8 cellular contexts compared by ENCODE assay signal in genomic region chr11:12086271-12087074, GRCh38. TPM values are rescaled to one million over a fixed set of nuclear protein-coding genes. Genes with fewer than 3 reads are reported as not detected.
DNase-seq lines count a peak whose midpoint lies in the region; ATAC-seq, FAIRE-seq and TF ChIP-seq lines count a peak whose summit lies in the region.

No MANE protein-coding gene starts in this region.

- POLR2A ChIA-PET in H1 (lab: Charles Lee; ENCODE audit: partially characterized antibody): no interaction called here

- H3K27ac ChIP-seq in Peyer's patch: peak overlapping the region; percentile 57 to 88 (median 84)
- no peak overlapping the region for H3K27ac ChIP-seq in H1 (ENCODE audit: low read depth, low read length)

- H2BK15ac ChIP-seq in H1 (ENCODE audit: low read length): no peak overlapping the region

- ATAC-seq in natural killer cell (no peak), GM18519 (IDR thresholded peaks at IDR 0.05; ENCODE audit: low FRiP score, unreplicated experiment) (no peak), GM19023 (IDR thresholded peaks at IDR 0.05; ENCODE audit: unreplicated experiment) (no peak), HG03039 (IDR thresholded peaks at IDR 0.05; ENCODE audit: unreplicated experiment) (no peak)

- no peak for FAIRE-seq in H1 (lab: Jason Lieb, UNC)

- H3K27me3 ChIP-seq in Peyer's patch (no peaks in the 10 kb centered on the region), H1 (replicated peaks in 1 of 4; ENCODE audit: control insufficient read depth in 3 of 4, extremely low read depth in 1 of 4, insufficient read depth in 3 of 4, low read length in 3 of 4) (no peaks in the 10 kb centered on the region)

- H3K4ac ChIP-seq in H1 (replicated peaks; ENCODE audit: insufficient read length, low read depth, low read length): no peak overlapping the region

- H3K14ac ChIP-seq in H1 (ENCODE audit: insufficient read length): no peak overlapping the region

- no peaks in the 10 kb centered on the region for H3K9me3 ChIP-seq in Peyer's patch
- H3K9me3 ChIP-seq in H1 (ENCODE audit: insufficient read depth in 2 of 2, low read depth in 1 of 2, low read length in 1 of 2): no peaks in the 10 kb centered on the region

- TF ChIP-seq EP300 in H1 (IDR thresholded peaks at IDR 0.05; ENCODE audit: borderline replicate concordance in 1 of 2, low read depth in 2 of 2, low read length in 2 of 2): no peak

- no peak overlapping the region for H2AK5ac ChIP-seq in H1 (ENCODE audit: low read depth, low read length)

- H3K27ac Mint-ChIP-seq in natural killer cell: peak overlapping the region; percentile 39 to 58

- TF ChIP-seq RAD21 in H1 (IDR thresholded peaks at IDR 0.05 in 1 of 2, conservative IDR thresholded peaks at IDR 0.05 in 1 of 2; ENCODE audit: low read depth in 2 of 2, low read length in 2 of 2): no peak

- H4K91ac ChIP-seq in H1 (replicated peaks; ENCODE audit: insufficient read length, low read length): no peak overlapping the region

- no peak overlapping the region for H3K4me2 ChIP-seq in H1 (ENCODE audit: insufficient read depth in 1 of 2, low read depth in 2 of 2, low read length in 2 of 2)

- H3K23me2 ChIP-seq in H1 (ENCODE audit: low read depth, low read length): no peaks in the 10 kb centered on the region

- no peak overlapping the region for H4K5ac ChIP-seq in H1 (ENCODE audit: insufficient read length, low read depth, low read length)

- H2BK20ac ChIP-seq in H1 (ENCODE audit: low read length): peak overlapping the region; percentile 64; the same call in 1 of the 2 replicates

- H3K36me3 ChIP-seq in Peyer's patch: no peaks in the 10 kb centered on the region
- H3K36me3 ChIP-seq in H1 (ENCODE audit: control insufficient read depth in 2 of 4, insufficient read depth in 4 of 4, low read length in 3 of 4): no peaks in the 10 kb centered on the region

- H3K4me1 Mint-ChIP-seq in natural killer cell: peaks cover 70 to 74% of the 10 kb centered on the region in 2 donors

- H4K8ac ChIP-seq in H1 (ENCODE audit: extremely low read depth, insufficient read depth, low read length): peak overlapping the region; percentile 35; the same call in 1 of the 2 replicates

- TF ChIP-seq POLR2A in Peyer's patch (IDR thresholded peaks at IDR 0.05) (peak in 1 of 2 donors; percentile 9), H1 (IDR thresholded peaks at IDR 0.05; ENCODE audit: control extremely low read depth in 1 of 2, low read depth in 2 of 2, low read length in 2 of 2) (no peak)

- H3K4me3 Mint-ChIP-seq in natural killer cell: peak overlapping the region; percentile 74

- no peak overlapping the region for H2BK5ac ChIP-seq in H1 (ENCODE audit: low read depth, low read length)

- TF ChIP-seq CTCF in Peyer's patch (IDR thresholded peaks at IDR 0.05) (no peak), H1 (IDR thresholded peaks at IDR 0.05; ENCODE audit: control extremely low read depth in 1 of 3, insufficient read depth in 1 of 3, low read depth in 1 of 3, low read length in 3 of 3) (no peak), natural killer cell (IDR thresholded peaks at IDR 0.05) (no peak)

- H3K36me3 Mint-ChIP-seq in natural killer cell: no peaks in the 10 kb centered on the region

- H3K18ac ChIP-seq in H1 (ENCODE audit: extremely low read depth, low read length): no peak overlapping the region

- no peak overlapping the region for H2BK12ac ChIP-seq in H1 (ENCODE audit: low read depth, low read length)

- H3K23ac ChIP-seq in H1 (ENCODE audit: insufficient read length): no peak overlapping the region

- no peak overlapping the region for H3K56ac ChIP-seq in H1 (replicated peaks; ENCODE audit: insufficient read length, low read depth, low read length)

- intact Hi-C loops in natural killer cell (cut with micrococcal nuclease): loop anchor here (5.0 kb wide), 2 partner anchors 39 to 131 kb away; no protein-coding TSS in a partner anchor

- CTCF ChIA-PET in H1 (lab: Charles Lee; ENCODE audit: partially characterized antibody): interaction anchor here (0.6 to 7.0 kb wide), 27 partner anchors 10 to 285 kb away, joined by 3 to 37 read pairs (median 5); no protein-coding TSS in a partner anchor

- no peaks in the 10 kb centered on the region for H3K79me1 ChIP-seq in H1 (ENCODE audit: low read depth, low read length)

- no peaks in the 10 kb centered on the region for H3K79me2 ChIP-seq in H1 (ENCODE audit: control insufficient read depth in 1 of 2, insufficient read depth in 2 of 2, low read length in 2 of 2)

- H3K27me3 Mint-ChIP-seq in natural killer cell (ENCODE audit: low read depth in 2 of 2): peaks cover 11 to 14% of the 10 kb centered on the region in 2 donors

- no peaks in the 10 kb centered on the region for H4K20me1 ChIP-seq in H1 (replicated peaks in 1 of 2; ENCODE audit: control insufficient read depth in 1 of 2, insufficient read depth in 2 of 2, low read length in 2 of 2)

- H3K4me1 ChIP-seq in Peyer's patch (peaks cover 0 to 51% (median 14%) of the 10 kb centered on the region in 4 donors), H1 (replicated peaks in 1 of 4; ENCODE audit: control insufficient read depth in 3 of 4, insufficient read depth in 4 of 4, low read length in 3 of 4) (no peaks in the 10 kb centered on the region; a peak in 2 of 7 replicates)

- no peak overlapping the region for H3K9ac ChIP-seq in H1 (replicated peaks in 1 of 4; ENCODE audit: extremely low read depth in 1 of 4, low read depth in 3 of 4, low read length in 3 of 4)

- DNase-seq in GDM1 (lab: John Stamatoyannopoulos, UW) (peak; percentile 81), Peyer's patch (peak in 1 of 3 donors; percentile 76), H1 (ENCODE audit: low read depth in 1 of 2, low spot score in 2 of 2) (no peak), natural killer cell (no peak), retina (no peak)

- H2AFZ ChIP-seq in H1 (ENCODE audit: low read length): 0 out of 2 replicates have a peak overlapping the region, but pooled peaks have one; percentile 6

- WGBS in H1 (ENCODE audit: extremely low coverage in 1 of 2, insufficient coverage in 1 of 2, insufficient read length in 1 of 2, insufficient replicate concordance in 2 of 2, low coverage in 1 of 2, low lambda C conversion rate in 2 of 2, missing lambda C conversion rate in 1 of 2), 2 experiments: 74% methylated on average over 3 of the region's 3 CpGs; no CpG with 5 or more reads in 1 of the 2 experiments

- H2BK120ac ChIP-seq in H1 (replicated peaks; ENCODE audit: low read depth, low read length): no peak overlapping the region

- H3K4me3 ChIP-seq in Peyer's patch (peak overlapping the region in 1 of 4 donors; percentile 17), H1 (ENCODE audit: extremely low read depth in 1 of 4, insufficient read depth in 2 of 4, low read depth in 3 of 4, low read length in 4 of 4) (no peak overlapping the region)

- H3K9me3 Mint-ChIP-seq in natural killer cell: no peaks in the 10 kb centered on the region

TF ChIP-seq in H1, 55 proteins besides CTCF, POLR2A, EP300 and RAD21:
- peak; percentile 54; the same call in 1 of the 2 replicates for TF ChIP-seq SRF (IDR thresholded peaks at IDR 0.05; ENCODE audit: low read depth, low read length)
- no peak for TF ChIP-seq CREB1 (IDR thresholded peaks at IDR 0.05)
- no peak for TF ChIP-seq JUN (IDR thresholded peaks at IDR 0.05; ENCODE audit: low read depth, low read length)

RNA-seq across cellular contexts. Expression of gene MICAL2, which starts 23.9 kb away (rescaled TPM):
- total RNA-seq in Peyer's patch: 100 to 1,000 TPM; 109 to 197 (median 183) TPM
- total RNA-seq in H1 (2021; fragmentation: NEBNext Ultra II Directional; extraction: Animal tissue kit (Norgen Biotek cat#: 25700)): 4.1 and 4.2 TPM in 2 replicates
- 1.3 and 1.6 TPM in 2 replicates for polyA plus RNA-seq in H1 (2011; rRNA removed)
- 1.7 TPM for polyA plus RNA-seq in H1 (2011; cell fraction: cytosol; rRNA removed)
- 3.0 TPM for polyA plus RNA-seq in H1 (2011; cell fraction: nucleus; rRNA removed)
- 1.4 to 2.5 TPM (median 1.6 TPM) in 4 replicates for polyA plus RNA-seq in H1 (2012, experiment 1 of 2)
- polyA plus RNA-seq in H1 (2012, experiment 2 of 2): 5.1 TPM
- 0.67 TPM for polyA plus RNA-seq in H1 (2013, experiment 1 of 2)
- polyA plus RNA-seq in H1 (2013, experiment 2 of 2): 0.79 TPM
- polyA minus RNA-seq in H1 (2011; rRNA and poly(A)+ RNA removed): 3.9 and 4.4 TPM in 2 replicates
- polyA minus RNA-seq in H1 (2011; cell fraction: cytosol; rRNA and poly(A)+ RNA removed): 3.2 TPM
- polyA minus RNA-seq in H1 (2011; cell fraction: nucleus; rRNA and poly(A)+ RNA removed): 6.5 TPM
- total RNA-seq in natural killer cell: 10 to 100 TPM; 54.6 to 68.6 (median 57.4) TPM

Comparison
In these comparisons a context has a peak if more than half of its experiments do, and no peak if none do; other contexts are left out.
1. RNA of gene MICAL2, which starts 23.9 kb away (total RNA-seq): 109 to 197 TPM in Peyer's patch and 54.6 to 68.6 TPM in natural killer cell; 4.1 to 4.2 TPM in H1; every median in the first group is over 10 times any median in the second.